9 cellular contexts compared by ENCODE assay signal in genomic region chr11:118002010-118002540, GRCh38. TPM values are rescaled to one million over a fixed set of nuclear protein-coding genes. Genes with fewer than 3 reads are reported as not detected.
DNase-seq lines count a peak whose midpoint lies in the region; ATAC-seq and TF ChIP-seq lines count a peak whose summit lies in the region.
"Had no signal": no experiment of that assay in that cellular context is flagged by ENCODE, and none has a peak within 500 bp of the region (broad histone marks: within the 10 kb centered on the region; RNA-seq: fewer than 3 reads in every experiment).

No MANE protein-coding gene starts in this region.

- H3K9me3 ChIP-seq in KOPT-K1 (ENCODE audit: insufficient read depth, low read length, poor library complexity, severe bottlenecking): no peaks in the 10 kb centered on the region

- H3K36me3 Mint-ChIP-seq in activated CD8-positive, alpha-beta T cell treated with anti-CD3 and anti-CD28 coated beads, Interleukin-2, amount 10 ng/mL, durations not matched to agents 7 days and 5 days (ENCODE audit: low read depth): peaks cover 83% of the 10 kb centered on the region
- H3K36me3 Mint-ChIP-seq in immature natural killer cell (peaks cover 29 to 37% (median 29%) of the 10 kb centered on the region in 3 donors), HFFc6 (ENCODE audit: low read depth) (no peaks in the 10 kb centered on the region)

- no peaks in the 10 kb centered on the region for H3K9me3 Mint-ChIP-seq in activated CD8-positive, alpha-beta T cell treated with anti-CD3 and anti-CD28 coated beads, Interleukin-2, amount 10 ng/mL, durations not matched to agents 7 days and 5 days (ENCODE audit: insufficient read depth)
- H3K9me3 Mint-ChIP-seq in immature natural killer cell (peaks cover 0 to 5% (median 0%) of the 10 kb centered on the region in 6 donors), HFFc6 (no peaks in the 10 kb centered on the region)

- DNase-seq in activated CD8-positive, alpha-beta T cell treated with anti-CD3 and anti-CD28 coated beads, Interleukin-2, amount 10 ng/mL, durations not matched to agents 7 days and 5 days: peak; percentile 87
- no peak for DNase-seq in immature natural killer cell
- peak; percentile 49 to 61 for DNase-seq in stimulated activated CD4-positive, alpha-beta T cell treated with anti-CD3 and anti-CD28 coated beads, Interleukin-4, amount 100 ng/mL, for 48 hours (ENCODE audit: low read depth in 2 of 2)
- DNase-seq in NCI-H187 treated with DMSO at 0.1 percent for 48 hours (lab: John Stamatoyannopoulos, UW): no peak
- no peak for DNase-seq in HFFc6
- no peak for DNase-seq in activated gamma-delta T cell (lab: John Stamatoyannopoulos, UW)
- DNase-seq in foreskin fibroblast: no peak
- DNase-seq: tibial artery had no signal

- ATAC-seq in activated CD8-positive, alpha-beta T cell treated with anti-CD3 and anti-CD28 coated beads, Interleukin-2, amount 10 ng/mL, durations not matched to agents 7 days and 5 days: peak; percentile 74

- POLR2A ChIA-PET in activated CD8-positive, alpha-beta T cell treated with anti-CD3 and anti-CD28 coated beads, Interleukin-2, amount 10 ng/mL, durations not matched to agents 7 days and 5 days (lab: Charles Lee): interaction anchor here (0.8 to 9.4 kb wide), 20 partner anchors 9 to 358 kb away, joined by 3 to 225 read pairs (median 8); partner anchors contain the start of genes FXYD2, IL10RA and UBE4A

- H3K4me1 Mint-ChIP-seq in activated CD8-positive, alpha-beta T cell treated with anti-CD3 and anti-CD28 coated beads, Interleukin-2, amount 10 ng/mL, durations not matched to agents 7 days and 5 days (ENCODE audit: low read depth): peaks cover 100% of the 10 kb centered on the region
- H3K4me1 Mint-ChIP-seq in immature natural killer cell (peaks cover 94 to 95% of the 10 kb centered on the region in 2 donors), HFFc6 (ENCODE audit: low read depth) (no peaks in the 10 kb centered on the region)

- H3K27ac ChIP-seq in KOPT-K1 (ENCODE audit: low read depth, low read length, poor library complexity, severe bottlenecking): peak overlapping the region; percentile 38
- H3K27ac ChIP-seq: tibial artery had no signal

- H3K4me3 Mint-ChIP-seq in activated CD8-positive, alpha-beta T cell treated with anti-CD3 and anti-CD28 coated beads, Interleukin-2, amount 10 ng/mL, durations not matched to agents 7 days and 5 days: peak overlapping the region; percentile 72
- H3K4me3 Mint-ChIP-seq in immature natural killer cell: peak overlapping the region; percentile 66 to 80 (median 75)
- H3K4me3 Mint-ChIP-seq in HFFc6: no peak overlapping the region

- H3K27me3 Mint-ChIP-seq in activated CD8-positive, alpha-beta T cell treated with anti-CD3 and anti-CD28 coated beads, Interleukin-2, amount 10 ng/mL, durations not matched to agents 7 days and 5 days (ENCODE audit: low read depth): no peaks in the 10 kb centered on the region
- H3K27me3 Mint-ChIP-seq in immature natural killer cell (ENCODE audit: low read depth in 3 of 3) (peaks cover 1 to 6% (median 5%) of the 10 kb centered on the region in 3 donors), HFFc6 (ENCODE audit: insufficient read depth) (peaks cover 30% of the 10 kb centered on the region)

- H3K27ac Mint-ChIP-seq in activated CD8-positive, alpha-beta T cell treated with anti-CD3 and anti-CD28 coated beads, Interleukin-2, amount 10 ng/mL, durations not matched to agents 7 days and 5 days: peak overlapping the region; percentile 98
- H3K27ac Mint-ChIP-seq in immature natural killer cell (peak overlapping the region; percentile 90 to 97 (median 92)), HFFc6 (no peak overlapping the region)

- H3K36me3 ChIP-seq in KOPT-K1 (ENCODE audit: insufficient read depth, low read length): no peaks in the 10 kb centered on the region

- TF ChIP-seq CTCF in HFFc6 (IDR thresholded peaks at IDR 0.05): no peak
- TF ChIP-seq CTCF in foreskin fibroblast (IDR thresholded peaks at IDR 0.05; ENCODE audit: low read depth, low read length): no peak

- CTCF ChIA-PET in activated CD8-positive, alpha-beta T cell treated with anti-CD3 and anti-CD28 coated beads, Interleukin-2, amount 10 ng/mL, durations not matched to agents 7 days and 5 days (lab: Charles Lee): interaction anchor here (1.0 to 14.8 kb wide), 18 partner anchors 11 to 194 kb away, joined by 3 to 168 read pairs (median 12); partner anchors contain the start of genes FXYD2 and IL10RA

- H3K4me3 ChIP-seq in foreskin fibroblast (ENCODE audit: low read depth in 1 of 2, low read length in 2 of 2): no peak overlapping the region
- H3K4me3 ChIP-seq: tibial artery had no signal

RNA-seq across cellular contexts. Expression of gene IL10RA, which starts 15.9 kb away (rescaled TPM):
- 100 to 1,000 TPM; 202 to 210 TPM for total RNA-seq in activated CD8-positive, alpha-beta T cell treated with anti-CD3 and anti-CD28 coated beads, Interleukin-2, amount 10 ng/mL, durations not matched to agents 7 days and 5 days
- 100 to 1,000 TPM; 215 to 460 (median 264) TPM for polyA plus RNA-seq in immature natural killer cell
- not detected for total RNA-seq in HFFc6 (2021; fragmentation: NEBNext Ultra II Directional; extraction: Animal tissue kit (Norgen Biotek cat#: 25700))

Comparison
In these comparisons a context has a peak if more than half of its experiments do, and no peak if none do; other contexts are left out.
1. DNase-seq: peak in activated CD8-positive, alpha-beta T cell treated with anti-CD3 and anti-CD28 coated beads, Interleukin-2, amount 10 ng/mL, durations not matched to agents 7 days and 5 days (single experiment) and stimulated activated CD4-positive, alpha-beta T cell treated with anti-CD3 and anti-CD28 coated beads, Interleukin-4, amount 100 ng/mL, for 48 hours (2 of 2); none in immature natural killer cell (0 of 3), NCI-H187 treated with DMSO at 0.1 percent for 48 hours (single experiment), HFFc6 (single experiment), activated gamma-delta T cell (single experiment) and foreskin fibroblast (0 of 2).
2. RNA of gene IL10RA, which starts 15.9 kb away (total RNA-seq): 202 to 210 TPM in activated CD8-positive, alpha-beta T cell treated with anti-CD3 and anti-CD28 coated beads, Interleukin-2, amount 10 ng/mL, durations not matched to agents 7 days and 5 days; not detected in HFFc6; every median in the first group is over 100 times any median in the second.